ENCODE assay signal across 21 cellular contexts in the genomic region with DNA sequence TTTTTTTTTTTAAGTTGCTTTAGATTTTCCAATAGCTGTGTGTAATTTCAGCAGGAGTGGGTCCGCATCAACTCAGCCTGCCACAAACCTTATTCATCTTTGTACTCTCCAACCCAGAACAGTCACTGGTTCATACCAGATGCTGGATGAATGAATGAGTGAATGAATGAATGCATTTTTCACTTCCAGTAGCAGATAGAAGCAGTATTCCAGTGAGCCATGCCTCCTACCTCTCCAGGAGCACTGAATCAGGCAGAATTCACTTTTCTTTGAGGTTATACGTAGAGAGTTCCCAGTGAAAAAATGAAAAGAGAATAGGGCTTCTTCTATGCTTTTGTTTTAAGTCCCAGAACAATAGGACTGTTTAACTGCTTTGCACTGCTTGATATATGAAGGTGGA.
"Had no signal": no experiment of that assay in that cellular context is flagged by ENCODE, and none has a peak within 500 bp of the region (broad histone marks: within the 10 kb centered on the region; RNA-seq: fewer than 3 reads in every experiment).

No MANE protein-coding gene starts in this region.

- H3K36me3 Mint-ChIP-seq: activated naive CD8-positive, alpha-beta T cell treated with anti-CD3 and anti-CD28 coated beads, Interleukin-2, amount 10 ng/mL, durations not matched to agents 7 days and 5 days; immature natural killer cell had no signal

- ATAC-seq: activated CD8-positive, alpha-beta T cell treated with anti-CD3 and anti-CD28 coated beads for 36 hours; esophagus mucosa; gastrocnemius medialis; heart right ventricle; mucosa of descending colon; naive thymus-derived CD8-positive, alpha-beta T cell had no signal

- H3K4me1 ChIP-seq: right atrium auricular region, tibial artery had no signal

- FAIRE-seq: urothelium cell line had no signal

- H3K4me3 Mint-ChIP-seq: activated CD4-positive, alpha-beta T cell treated with anti-CD3 and anti-CD28 coated beads, Interleukin-2, amount 10 ng/mL, durations not matched to agents 24 days and 14 days; activated CD8-positive, alpha-beta T cell treated with anti-CD3 and anti-CD28 coated beads for 36 hours; activated naive CD8-positive, alpha-beta T cell treated with anti-CD3 and anti-CD28 coated beads, Interleukin-2, amount 10 ng/mL, durations not matched to agents 7 days and 5 days; immature natural killer cell; memory B cell; naive thymus-derived CD8-positive, alpha-beta T cell had no signal

- H3K4me3 ChIP-seq: gastrocnemius medialis, heart right ventricle, mucosa of descending colon, right atrium auricular region, tibial artery had no signal

- DNase-seq: activated CD4-positive, alpha-beta T cell treated with anti-CD3 and anti-CD28 coated beads, Interleukin-2, amount 10 ng/mL, durations not matched to agents 24 days and 14 days; activated CD8-positive, alpha-beta T cell treated with anti-CD3 and anti-CD28 coated beads for 36 hours; activated naive CD4-positive, alpha-beta T cell treated with Interleukin-2 at 50 U/mL for 16 hours; activated naive CD8-positive, alpha-beta T cell treated with anti-CD3 and anti-CD28 coated beads, Interleukin-2, amount 10 ng/mL, durations not matched to agents 7 days and 5 days; activated T-cell treated with anti-CD3 and anti-CD28 coated beads, Interleukin-2, amount 50 U/mL, for 1 hour; amygdala; caudate nucleus; gastrocnemius medialis; heart right ventricle; immature natural killer cell; mucosa of descending colon; naive thymus-derived CD8-positive, alpha-beta T cell; stimulated activated CD4-positive, alpha-beta T cell treated with anti-CD3 and anti-CD28 coated beads, Interleukin-2, amount 100 ng/mL, for 24 hours; stimulated activated naive CD4-positive, alpha-beta T cell treated with Interleukin-2 at 50 U/mL for 16 hours; T1000; tibial artery had no signal

- H3K4me1 Mint-ChIP-seq: activated CD4-positive, alpha-beta T cell treated with anti-CD3 and anti-CD28 coated beads, Interleukin-2, amount 10 ng/mL, durations not matched to agents 24 days and 14 days; immature natural killer cell had no signal

- H3K9me3 ChIP-seq: gastrocnemius medialis, mucosa of descending colon, right atrium auricular region, tibial artery had no signal

- H3K27me3 ChIP-seq: gastrocnemius medialis, heart right ventricle, right atrium auricular region, tibial artery had no signal

- H3K27ac Mint-ChIP-seq: activated CD4-positive, alpha-beta T cell treated with anti-CD3 and anti-CD28 coated beads, Interleukin-2, amount 10 ng/mL, durations not matched to agents 24 days and 14 days; activated CD8-positive, alpha-beta T cell treated with anti-CD3 and anti-CD28 coated beads for 36 hours; activated naive CD8-positive, alpha-beta T cell treated with anti-CD3 and anti-CD28 coated beads, Interleukin-2, amount 10 ng/mL, durations not matched to agents 7 days and 5 days; activated T-helper 2 cell treated with anti-CD3 and anti-CD28 coated beads, Interferon-gamma antibody, Interleukin-2, Interleukin-4, amounts not matched to agents 10 μg/mL and 5 μg/mL and 100 μg/mL, durations not matched to agents 14 hours and 24 hours and 36 hours; immature natural killer cell; memory B cell had no signal

- H3K27me3 Mint-ChIP-seq: activated CD8-positive, alpha-beta T cell treated with anti-CD3 and anti-CD28 coated beads for 36 hours; memory B cell; naive thymus-derived CD8-positive, alpha-beta T cell had no signal

- H3K36me3 ChIP-seq: gastrocnemius medialis, heart right ventricle, right atrium auricular region, tibial artery had no signal

- H3K27ac ChIP-seq: gastrocnemius medialis, heart right ventricle, right atrium auricular region, tibial artery had no signal

- H3K9me3 Mint-ChIP-seq: activated CD4-positive, alpha-beta T cell treated with anti-CD3 and anti-CD28 coated beads, Interleukin-2, amount 10 ng/mL, durations not matched to agents 24 days and 14 days; activated CD8-positive, alpha-beta T cell treated with anti-CD3 and anti-CD28 coated beads for 36 hours; activated naive CD8-positive, alpha-beta T cell treated with anti-CD3 and anti-CD28 coated beads, Interleukin-2, amount 10 ng/mL, durations not matched to agents 7 days and 5 days; activated T-helper 2 cell treated with anti-CD3 and anti-CD28 coated beads, Interferon-gamma antibody, Interleukin-2, Interleukin-4, amounts not matched to agents 10 μg/mL and 5 μg/mL and 100 μg/mL, durations not matched to agents 14 hours and 24 hours and 36 hours; immature natural killer cell; naive thymus-derived CD8-positive, alpha-beta T cell had no signal
